1 cellular context compared by ENCODE assay signal in genomic region chr16:1474796-1475551, GRCh38.
A peak's percentile ranks its signal among the peaks of the same experiment; 100 is the strongest.
TF ChIP-seq lines count a peak whose summit lies in the region.

Gene CLCN7 (minus strand): TSS chr16:1475028. CDS start chr16:1474974, 54 bp downstream.

TF ChIP-seq in IMR-90, 13 proteins besides CTCF, POLR2A, EP300 and RAD21:
- peak; percentile 57; the same call in 1 of the 2 replicates for TF ChIP-seq MXI1 (IDR thresholded peaks at IDR 0.05; ENCODE audit: borderline replicate concordance, low read depth, low read length)
- peak; percentile 100 for TF ChIP-seq USF2 (IDR thresholded peaks at IDR 0.05; ENCODE audit: low read depth, low read length)
- peak; percentile 73; the same call in 1 of the 2 replicates for TF ChIP-seq BHLHE40 (IDR thresholded peaks at IDR 0.05; ENCODE audit: low read depth, low read length)
- no peak for TF ChIP-seq CHD1 (IDR thresholded peaks at IDR 0.05; ENCODE audit: low read depth, low read length)
- 0 out of 2 replicates have a peak, but pooled peaks have one; percentile 5 for TF ChIP-seq MAZ (IDR thresholded peaks at IDR 0.05; ENCODE audit: borderline replicate concordance, low read depth, low read length)
- TF ChIP-seq MAFK (IDR thresholded peaks at IDR 0.05; ENCODE audit: low read depth, low read length) = no peak
- TF ChIP-seq SMC3 (IDR thresholded peaks at IDR 0.05; ENCODE audit: low read depth, low read length) = no peak
- TF ChIP-seq CEBPB (IDR thresholded peaks at IDR 0.05; ENCODE audit: low read depth, low read length) = no peak
- TF ChIP-seq FOS (IDR thresholded peaks at IDR 0.05; ENCODE audit: low read depth, low read length) = peak; percentile 100
- no peak for TF ChIP-seq NFE2L2 (IDR thresholded peaks at IDR 0.05; ENCODE audit: low read depth, low read length)
- no peak for TF ChIP-seq RCOR1 (IDR thresholded peaks at IDR 0.05; ENCODE audit: insufficient replicate concordance, low read length)
- TF ChIP-seq RFX5 (IDR thresholded peaks at IDR 0.05; ENCODE audit: low read depth, low read length) = no peak
- no peak for TF ChIP-seq ELK1 (IDR thresholded peaks at IDR 0.05; ENCODE audit: borderline replicate concordance, low read depth, low read length)
